In genomic region chr11:18171377-18172000, GRCh38 we compare ENCODE assay signal across 9 cellular contexts. TPM values are rescaled to one million over a fixed set of nuclear protein-coding genes. Genes with fewer than 3 reads are reported as not detected.
A peak's percentile ranks its signal among the peaks of the same experiment; 100 is the strongest.
DNase-seq lines count a peak whose midpoint lies in the region; ATAC-seq and TF ChIP-seq lines count a peak whose summit lies in the region.
"Had no signal": no experiment of that assay in that cellular context is flagged by ENCODE, and none has a peak within 500 bp of the region (broad histone marks: within the 10 kb centered on the region; RNA-seq: fewer than 3 reads in every experiment).

No MANE protein-coding gene starts in this region.

- 60 to 68% methylated on average over 4 of the region's 4 CpGs for WGBS in thyroid gland, 2 donors
- WGBS in prostate gland, result 64% methylated on average over 4 of the region's 4 CpGs

- TF ChIP-seq CTCF in GM12865 (IDR thresholded peaks at IDR 0.05; ENCODE audit: insufficient read depth, low read depth, low read length, missing control alignments) (peak; percentile 50), thyroid gland (IDR thresholded peaks at IDR 0.05) (peak in 2 of 6 experiments; percentile 16 to 35), prostate gland (IDR thresholded peaks at IDR 0.05) (peak in 1 of 4 experiments; percentile 16)

- no peaks in the 10 kb centered on the region for H3K4me1 ChIP-seq in thyroid gland
- no peaks in the 10 kb centered on the region for H3K4me1 ChIP-seq in prostate gland (replicated peaks)

- H3K4me3 ChIP-seq in GM12865 (ENCODE audit: low read depth, low read length), result no peak overlapping the region
- no peak overlapping the region for H3K4me3 ChIP-seq in thyroid gland (replicated peaks in 1 of 3)
- no peak overlapping the region for H3K4me3 ChIP-seq in prostate gland

- ATAC-seq in esophagus mucosa (peak; percentile 57), GM18868 (IDR thresholded peaks at IDR 0.05; ENCODE audit: unreplicated experiment) (no peak)

- intact Hi-C loops in thyroid gland (cut with DNase I) (no loop called here), prostate gland (cut with DNase I) (no loop called here)

- TF ChIP-seq POLR2A in thyroid gland (IDR thresholded peaks at IDR 0.05), result no peak
- no peak for TF ChIP-seq POLR2A in prostate gland (IDR thresholded peaks at IDR 0.05)

- H3K36me3 ChIP-seq in thyroid gland (no peaks in the 10 kb centered on the region), prostate gland (no peaks in the 10 kb centered on the region)

- H3K9me3 ChIP-seq in thyroid gland (no peaks in the 10 kb centered on the region), prostate gland (no peaks in the 10 kb centered on the region)

- no peak overlapping the region for H3K27ac ChIP-seq in thyroid gland
- H3K27ac ChIP-seq in prostate gland, result no peak overlapping the region
- H3K27ac ChIP-seq: HL-60 had no signal

- no peaks in the 10 kb centered on the region for H3K27me3 ChIP-seq in thyroid gland
- H3K27me3 ChIP-seq in prostate gland (replicated peaks; ENCODE audit: insufficient read depth), result no peaks in the 10 kb centered on the region

- DNase-seq in AG08395 (ENCODE audit: low spot score) (peak; percentile 50), GM12865 (ENCODE audit: low read depth) (peak; percentile 26), NCI-H748 (lab: John Stamatoyannopoulos, UW; ENCODE audit: unreplicated experiment) (peak; percentile 44), thyroid gland (peak; percentile 18 to 25), amniotic stem cell (lab: John Stamatoyannopoulos, UW) (no peak), prostate gland (ENCODE audit: low spot score) (no peak)

RNA-seq across cellular contexts. Expression of gene MRGPRX4, which starts 1.1 kb away (rescaled TPM):
- not detected for total RNA-seq in esophagus mucosa
- total RNA-seq in thyroid gland, result not detected
- not detected for total RNA-seq in prostate gland

RNA-seq across cellular contexts. Expression of gene MRGPRX3, which starts 39.1 kb away (rescaled TPM):
- total RNA-seq in esophagus mucosa (1.9 TPM), thyroid gland (not detected), prostate gland (not detected)

Comparison
In these comparisons a context has a peak if more than half of its experiments do, and no peak if none do; other contexts are left out.
1. DNase-seq: peak in AG08395 (single experiment), GM12865 (single experiment), NCI-H748 (single experiment) and thyroid gland (2 of 2); none in amniotic stem cell (single experiment) and prostate gland (single experiment).